8 cellular contexts compared by ENCODE assay signal in the genomic region with DNA sequence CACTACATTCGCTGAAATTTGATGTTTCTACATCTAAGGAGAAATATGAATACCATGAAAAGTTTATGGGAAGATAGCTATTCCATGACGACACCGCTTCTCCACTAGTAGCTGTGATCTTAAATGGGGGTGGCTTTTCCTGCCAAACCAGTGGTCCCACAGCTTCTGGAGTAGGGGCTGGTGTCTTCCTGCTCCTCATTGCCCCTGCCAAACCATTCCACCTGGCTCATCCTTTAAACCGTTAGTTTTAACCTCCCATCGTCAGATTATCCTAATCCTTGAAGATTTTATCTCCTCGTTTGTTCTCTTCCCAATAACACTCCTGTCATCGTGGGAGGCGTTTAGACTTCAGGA. TPM values are rescaled to one million over a fixed set of nuclear protein-coding genes. Genes with fewer than 3 reads are reported as not detected.
DNase-seq lines count a peak whose midpoint lies in the region; TF ChIP-seq lines count a peak whose summit lies in the region.

No MANE protein-coding gene starts in this region.

- no peaks in the 10 kb centered on the region for H3K36me3 ChIP-seq in H7 (replicated peaks; ENCODE audit: control insufficient read depth, insufficient read depth, low read length)
- peaks cover 16% of the 10 kb centered on the region for H3K36me3 ChIP-seq in smooth muscle cell (ENCODE audit: low read depth)

- WGBS in smooth muscle cell (ENCODE audit: low lambda C conversion rate): 16% methylated on average over 8 of the region's 8 CpGs

- peak overlapping the region; percentile 89 for H3K4me2 ChIP-seq in smooth muscle cell

- no peaks in the 10 kb centered on the region for H3K9me3 ChIP-seq in smooth muscle cell (replicated peaks; ENCODE audit: low read depth)

- DNase-seq in H7 (no peak), hepatic stellate cell (ENCODE audit: low spot score) (peak; percentile 2), smooth muscle cell (lab: John Stamatoyannopoulos, UW; ENCODE audit: unreplicated experiment) (no peak), NCI-H748 (lab: John Stamatoyannopoulos, UW; ENCODE audit: unreplicated experiment) (no peak), posterior cingulate gyrus (no peak), Ammon's horn (ENCODE audit: low spot score) (no peak), activated gamma-delta T cell treated with Interleukin-2 at 50 U/mL for 16 hours (no peak)

- H3K79me2 ChIP-seq in smooth muscle cell (ENCODE audit: low read depth): peaks cover 18% of the 10 kb centered on the region

- intact Hi-C loops in posterior cingulate gyrus (cut with DNase I): loop anchor here (1.0 to 5.0 kb wide), 7 partner anchors 18 to 305 kb away; partner anchors contain the start of genes ZNF155, ZNF221, ZNF222 and ZNF225

- H3K27ac ChIP-seq in smooth muscle cell (ENCODE audit: low read depth): peak overlapping the region; percentile 63

- H3K27me3 ChIP-seq in H7 (ENCODE audit: control insufficient read depth, insufficient read depth, low read length): no peaks in the 10 kb centered on the region; the same call in 1 of the 2 replicates
- H3K27me3 ChIP-seq in smooth muscle cell (ENCODE audit: low read depth): no peaks in the 10 kb centered on the region

- H3K4me3 ChIP-seq in H7 (ENCODE audit: insufficient read depth, low read depth, low read length) (peak overlapping the region; percentile 62), WI38 (ENCODE audit: low read depth, low read length) (peak overlapping the region; percentile 93), smooth muscle cell (peak overlapping the region; percentile 68)

- no peaks in the 10 kb centered on the region for H3F3A ChIP-seq in smooth muscle cell (ENCODE audit: low read depth)

- H4K20me1 ChIP-seq in smooth muscle cell (ENCODE audit: low read depth): no peaks in the 10 kb centered on the region

- peak overlapping the region; percentile 96 for H2AFZ ChIP-seq in smooth muscle cell (ENCODE audit: low read depth)

- H3K4me1 ChIP-seq in smooth muscle cell (ENCODE audit: low read depth): peaks cover 11% of the 10 kb centered on the region

- TF ChIP-seq CTCF in WI38 (IDR thresholded peaks at IDR 0.05; ENCODE audit: low read depth, low read length) (no peak), smooth muscle cell (IDR thresholded peaks at IDR 0.05; ENCODE audit: borderline replicate concordance, insufficient read depth, poor library complexity, severe bottlenecking) (no peak)

- H3K9ac ChIP-seq in smooth muscle cell (ENCODE audit: low read depth): peak overlapping the region; percentile 50

RNA-seq across cellular contexts. Expression of gene ZNF230, which starts 0.6 kb away (rescaled TPM):
- total RNA-seq in H7 (2014; rRNA removed; shearing (Covaris generic)): 1.4 and 3.2 TPM in 2 replicates
- total RNA-seq in smooth muscle cell: 10.0 and 17.3 TPM in 2 replicates
- 1.2 and 4.4 TPM in 2 replicates for polyA plus RNA-seq in smooth muscle cell

RNA-seq across cellular contexts. Expression of gene ZNF155, which starts 18.2 kb away (rescaled TPM):
- total RNA-seq in H7 (2014; rRNA removed; shearing (Covaris generic)): 7.6 and 9.7 TPM in 2 replicates
- total RNA-seq in smooth muscle cell: 4.1 and 11.9 TPM in 2 replicates
- 1.2 and 5.5 TPM in 2 replicates for polyA plus RNA-seq in smooth muscle cell

RNA-seq across cellular contexts. Expression of gene ZNF222, which starts 23.0 kb away (rescaled TPM):
- 1.8 and 4.3 TPM in 2 replicates for total RNA-seq in H7 (2014; rRNA removed; shearing (Covaris generic))
- 5.3 and 13.5 TPM in 2 replicates for total RNA-seq in smooth muscle cell
- 5.2 and 5.9 TPM in 2 replicates for polyA plus RNA-seq in smooth muscle cell

RNA-seq across cellular contexts. Expression of gene ZNF223, which starts 49.6 kb away (rescaled TPM):
- total RNA-seq in H7 (2014; rRNA removed; shearing (Covaris generic)): 3.5 and 8.1 TPM in 2 replicates
- total RNA-seq in smooth muscle cell: 5.5 and 10.2 TPM in 2 replicates
- 5.1 and 6.6 TPM in 2 replicates for polyA plus RNA-seq in smooth muscle cell

RNA-seq across cellular contexts. Expression of gene ZNF221, which starts 51.2 kb away (rescaled TPM):
- total RNA-seq in H7 (2014; rRNA removed; shearing (Covaris generic)): 2.2 and 3.0 TPM in 2 replicates
- total RNA-seq in smooth muscle cell: 4.9 and 6.6 TPM in 2 replicates
- 1.3 and 1.9 TPM in 2 replicates for polyA plus RNA-seq in smooth muscle cell
